Comparison of ENCODE assay signal across 1 cellular context in the genomic region with DNA sequence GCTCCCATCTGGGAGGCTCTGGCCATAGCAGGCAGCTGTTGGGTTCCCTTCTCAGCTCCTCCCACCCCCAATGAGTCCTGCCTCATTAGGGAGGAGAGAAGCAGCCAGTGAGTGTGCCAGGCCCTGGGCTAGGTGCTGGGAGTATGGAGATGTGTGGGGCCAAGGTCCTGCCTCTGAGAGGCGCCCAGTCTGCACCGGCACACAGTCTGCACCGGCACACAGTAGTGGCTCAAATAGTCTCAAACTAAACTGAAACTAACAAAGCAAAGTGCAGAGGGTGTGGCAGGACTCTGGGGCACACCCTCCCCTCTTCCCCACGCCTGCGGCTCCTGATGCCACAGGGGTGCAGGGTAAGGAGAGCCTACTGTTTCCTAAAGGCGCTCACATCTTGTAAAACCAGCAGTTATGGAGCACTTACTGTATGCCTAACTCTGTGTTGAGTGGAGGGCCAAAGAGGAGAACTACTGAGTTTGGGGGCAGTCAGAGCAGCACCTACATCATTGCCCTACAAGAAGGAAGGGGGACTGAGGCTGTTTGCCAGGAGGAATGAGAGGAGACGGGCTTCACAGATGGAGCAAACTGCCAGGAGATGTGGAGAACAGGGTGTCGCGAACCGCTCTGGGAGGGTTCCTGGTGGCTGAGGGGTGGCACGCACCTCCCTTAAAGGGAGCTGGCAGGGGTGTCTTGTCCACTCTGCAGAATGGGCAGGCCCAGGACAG.
TF ChIP-seq lines count a peak whose summit lies in the region.

No MANE protein-coding gene starts in this region.

TF ChIP-seq in HCT116, 20 proteins besides CTCF, POLR2A, EP300 and RAD21 (continued from another document):
- no peak for TF ChIP-seq SP1 (IDR thresholded peaks at IDR 0.05; ENCODE audit: low read depth)
